ENCODE assay signal across 1 cellular context in the genomic region with DNA sequence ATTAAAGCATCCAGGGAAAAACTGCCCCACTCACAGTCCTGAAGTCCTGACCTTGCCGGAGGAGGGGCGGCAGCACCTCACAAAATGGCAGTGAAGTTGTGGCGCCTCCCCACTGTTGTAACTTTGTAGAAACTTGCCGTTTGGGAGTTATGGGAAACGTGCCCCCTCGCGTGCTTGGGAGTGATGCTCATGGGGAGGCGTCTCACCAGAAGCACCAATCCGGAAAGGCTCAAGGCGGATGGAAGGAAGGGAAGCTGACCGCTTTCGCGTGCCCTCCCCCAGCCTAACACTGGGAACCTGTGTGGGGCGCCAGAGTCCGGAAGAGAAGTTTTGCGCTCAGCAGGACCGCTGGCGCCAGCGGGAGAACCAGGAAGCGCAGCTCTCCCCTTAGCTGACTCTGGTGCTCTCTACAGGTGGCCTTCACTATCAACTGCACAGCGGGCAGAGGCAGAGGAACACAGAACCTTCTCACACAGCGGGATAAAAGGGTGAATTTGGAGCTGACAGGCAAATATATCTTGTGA.
TF ChIP-seq lines count a peak whose summit lies in the region.

A gene with protein sequence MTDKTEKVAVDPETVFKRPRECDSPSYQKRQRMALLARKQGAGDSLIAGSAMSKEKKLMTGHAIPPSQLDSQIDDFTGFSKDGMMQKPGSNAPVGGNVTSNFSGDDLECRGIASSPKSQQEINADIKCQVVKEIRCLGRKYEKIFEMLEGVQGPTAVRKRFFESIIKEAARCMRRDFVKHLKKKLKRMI (minus strand): TSS at position 151 of the 524 bp plus-strand sequence. CDS start 8,100 bp downstream, outside the sequence.
Gene SAGE1, plus strand, starts transcription at position 423 of the 524 bp plus-strand sequence. CDS start 2,527 bp downstream, outside the sequence.

TF ChIP-seq in K562, 482 proteins besides CTCF, POLR2A, EP300 and RAD21 (continued from another document and continues in another):
- TF ChIP-seq GMEB1 (CRISPR knock-in tag; IDR thresholded peaks at IDR 0.05), result no peak
- TF ChIP-seq ILK (tag; IDR thresholded peaks at IDR 0.05; ENCODE audit: borderline replicate concordance, low read depth), result no peak
- TF ChIP-seq EHMT2 (IDR thresholded peaks at IDR 0.05), result peak; percentile 12; the same call in 1 of the 2 replicates
- 0 out of 2 replicates have a peak, but pooled peaks have one; percentile 27 for TF ChIP-seq FOSL1 (tag; conservative IDR thresholded peaks at IDR 0.05)
- no peak for TF ChIP-seq DNMT1 (IDR thresholded peaks at IDR 0.05)
- TF ChIP-seq NCOA4 (IDR thresholded peaks at IDR 0.05; ENCODE audit: partially characterized antibody), result no peak
- no peak for TF ChIP-seq ZNF165 (CRISPR knock-in tag; IDR thresholded peaks at IDR 0.05; ENCODE audit: borderline replicate concordance)
- TF ChIP-seq MITF (IDR thresholded peaks at IDR 0.05), result no peak
- no peak for TF ChIP-seq FOXJ3 (CRISPR knock-in tag; IDR thresholded peaks at IDR 0.05)
- TF ChIP-seq, protein P1, sequence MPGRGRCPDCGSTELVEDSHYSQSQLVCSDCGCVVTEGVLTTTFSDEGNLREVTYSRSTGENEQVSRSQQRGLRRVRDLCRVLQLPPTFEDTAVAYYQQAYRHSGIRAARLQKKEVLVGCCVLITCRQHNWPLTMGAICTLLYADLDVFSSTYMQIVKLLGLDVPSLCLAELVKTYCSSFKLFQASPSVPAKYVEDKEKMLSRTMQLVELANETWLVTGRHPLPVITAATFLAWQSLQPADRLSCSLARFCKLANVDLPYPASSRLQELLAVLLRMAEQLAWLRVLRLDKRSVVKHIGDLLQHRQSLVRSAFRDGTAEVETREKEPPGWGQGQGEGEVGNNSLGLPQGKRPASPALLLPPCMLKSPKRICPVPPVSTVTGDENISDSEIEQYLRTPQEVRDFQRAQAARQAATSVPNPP (IDR thresholded peaks at IDR 0.05; ENCODE audit: borderline replicate concordance, insufficient read depth, insufficient read length), result no peak
- TF ChIP-seq RBM22 (IDR thresholded peaks at IDR 0.05; ENCODE audit: low read depth, low read length, poor library complexity, severe bottlenecking), result no peak
- TF ChIP-seq KAT2B (IDR thresholded peaks at IDR 0.05; ENCODE audit: low read depth, low read length), result peak; percentile 29
- TF ChIP-seq ZC3H8 (IDR thresholded peaks at IDR 0.05), result no peak
- TF ChIP-seq CEBPZ (IDR thresholded peaks at IDR 0.05; ENCODE audit: borderline replicate concordance, low read depth, low read length), result no peak
- TF ChIP-seq GABPA (tag; conservative IDR thresholded peaks at IDR 0.05; ENCODE audit: low read depth), result peak; percentile 73
- TF ChIP-seq GATAD2B (IDR thresholded peaks at IDR 0.05; ENCODE audit: borderline replicate concordance), result peak; percentile 62; the same call in 1 of the 2 replicates
- TF ChIP-seq SMARCB1 (IDR thresholded peaks at IDR 0.05; ENCODE audit: insufficient read length, low read depth), result no peak
- no peak for TF ChIP-seq ZNF695 (CRISPR knock-in tag; IDR thresholded peaks at IDR 0.05)
- no peak for TF ChIP-seq NFE2 (IDR thresholded peaks at IDR 0.05; ENCODE audit: low read depth)
- TF ChIP-seq, protein P2, sequence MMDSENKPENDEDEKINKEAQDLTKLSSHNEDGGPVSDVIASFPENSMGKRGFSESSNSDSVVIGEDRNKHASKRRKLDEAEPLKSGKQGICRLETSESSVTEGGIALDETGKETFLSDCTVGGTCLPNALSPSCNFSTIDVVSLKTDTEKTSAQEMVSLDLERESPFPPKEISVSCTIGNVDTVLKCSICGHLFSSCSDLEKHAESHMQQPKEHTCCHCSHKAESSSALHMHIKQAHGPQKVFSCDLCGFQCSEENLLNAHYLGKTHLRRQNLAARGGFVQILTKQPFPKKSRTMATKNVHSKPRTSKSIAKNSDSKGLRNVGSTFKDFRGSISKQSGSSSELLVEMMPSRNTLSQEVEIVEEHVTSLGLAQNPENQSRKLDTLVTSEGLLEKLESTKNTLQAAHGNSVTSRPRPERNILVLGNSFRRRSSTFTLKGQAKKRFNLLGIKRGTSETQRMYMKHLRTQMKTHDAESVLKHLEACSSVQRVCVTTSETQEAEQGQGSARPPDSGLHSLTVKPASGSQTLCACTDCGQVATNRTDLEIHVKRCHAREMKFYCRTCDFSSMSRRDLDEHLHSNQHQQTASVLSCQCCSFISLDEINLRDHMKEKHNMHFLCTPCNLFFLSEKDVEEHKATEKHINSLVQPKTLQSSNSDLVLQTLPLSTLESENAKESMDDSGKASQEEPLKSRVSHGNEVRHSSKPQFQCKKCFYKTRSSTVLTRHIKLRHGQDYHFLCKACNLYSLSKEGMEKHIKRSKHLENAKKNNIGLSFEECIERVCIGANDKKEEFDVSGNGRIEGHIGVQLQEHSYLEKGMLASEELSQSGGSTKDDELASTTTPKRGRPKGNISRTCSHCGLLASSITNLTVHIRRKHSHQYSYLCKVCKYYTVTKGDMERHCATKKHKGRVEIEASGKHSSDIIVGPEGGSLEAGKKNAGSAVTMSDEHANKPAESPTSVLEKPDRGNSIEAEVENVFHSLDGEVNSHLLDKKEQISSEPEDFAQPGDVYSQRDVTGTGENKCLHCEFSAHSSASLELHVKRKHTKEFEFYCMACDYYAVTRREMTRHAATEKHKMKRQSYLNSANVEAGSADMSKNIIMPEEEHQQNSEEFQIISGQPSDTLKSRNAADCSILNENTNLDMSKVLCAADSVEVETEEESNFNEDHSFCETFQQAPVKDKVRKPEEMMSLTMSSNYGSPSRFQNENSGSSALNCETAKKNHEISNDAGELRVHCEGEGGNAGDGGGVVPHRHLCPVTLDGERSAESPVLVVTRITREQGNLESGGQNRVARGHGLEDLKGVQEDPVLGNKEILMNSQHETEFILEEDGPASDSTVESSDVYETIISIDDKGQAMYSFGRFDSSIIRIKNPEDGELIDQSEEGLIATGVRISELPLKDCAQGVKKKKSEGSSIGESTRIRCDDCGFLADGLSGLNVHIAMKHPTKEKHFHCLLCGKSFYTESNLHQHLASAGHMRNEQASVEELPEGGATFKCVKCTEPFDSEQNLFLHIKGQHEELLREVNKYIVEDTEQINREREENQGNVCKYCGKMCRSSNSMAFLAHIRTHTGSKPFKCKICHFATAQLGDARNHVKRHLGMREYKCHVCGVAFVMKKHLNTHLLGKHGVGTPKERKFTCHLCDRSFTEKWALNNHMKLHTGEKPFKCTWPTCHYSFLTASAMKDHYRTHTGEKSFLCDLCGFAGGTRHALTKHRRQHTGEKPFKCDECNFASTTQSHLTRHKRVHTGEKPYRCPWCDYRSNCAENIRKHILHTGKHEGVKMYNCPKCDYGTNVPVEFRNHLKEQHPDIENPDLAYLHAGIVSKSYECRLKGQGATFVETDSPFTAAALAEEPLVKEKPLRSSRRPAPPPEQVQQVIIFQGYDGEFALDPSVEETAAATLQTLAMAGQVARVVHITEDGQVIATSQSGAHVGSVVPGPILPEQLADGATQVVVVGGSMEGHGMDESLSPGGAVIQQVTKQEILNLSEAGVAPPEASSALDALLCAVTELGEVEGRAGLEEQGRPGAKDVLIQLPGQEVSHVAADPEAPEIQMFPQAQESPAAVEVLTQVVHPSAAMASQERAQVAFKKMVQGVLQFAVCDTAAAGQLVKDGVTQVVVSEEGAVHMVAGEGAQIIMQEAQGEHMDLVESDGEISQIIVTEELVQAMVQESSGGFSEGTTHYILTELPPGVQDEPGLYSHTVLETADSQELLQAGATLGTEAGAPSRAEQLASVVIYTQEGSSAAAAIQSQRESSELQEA (IDR thresholded peaks at IDR 0.05; ENCODE audit: low read depth), result no peak
- no peak for TF ChIP-seq ZNF253 (CRISPR knock-in tag; conservative IDR thresholded peaks at IDR 0.05)
- no peak for TF ChIP-seq RBM25 (IDR thresholded peaks at IDR 0.05; ENCODE audit: low read depth, low read length, severe bottlenecking)
- TF ChIP-seq POLR2G (IDR thresholded peaks at IDR 0.05; ENCODE audit: low read depth, low read length), result peak; percentile 86
- no peak for TF ChIP-seq ZNF830 (CRISPR knock-in tag; IDR thresholded peaks at IDR 0.05)
- no peak for TF ChIP-seq PURB (CRISPR knock-in tag; IDR thresholded peaks at IDR 0.05; ENCODE audit: low read depth)
- peak; percentile 7 for TF ChIP-seq NFYB (IDR thresholded peaks at IDR 0.05; ENCODE audit: extremely low read depth, insufficient read length)
- TF ChIP-seq MAZ (CRISPR knock-in tag; conservative IDR thresholded peaks at IDR 0.05 in 1 of 2, IDR thresholded peaks at IDR 0.05 in 1 of 2), result peak in 1 of 2 experiments; percentile 71; a peak in 1 of 4 replicates
- TF ChIP-seq NEUROD1 (IDR thresholded peaks at IDR 0.05; ENCODE audit: borderline replicate concordance, low read depth, low read length, partially characterized antibody), result no peak
- TF ChIP-seq ZNF232 (CRISPR knock-in tag; IDR thresholded peaks at IDR 0.05), result no peak
- TF ChIP-seq JUN (IDR thresholded peaks at IDR 0.05; ENCODE audit: borderline replicate concordance, low read depth, low read length), result 0 out of 2 replicates have a peak, but pooled peaks have one; percentile 9
- no peak for TF ChIP-seq JUN (CRISPR knock-in tag; IDR thresholded peaks at IDR 0.05; ENCODE audit: borderline replicate concordance)
- TF ChIP-seq HINFP (tag; conservative IDR thresholded peaks at IDR 0.05; ENCODE audit: low read depth), result no peak
- no peak for TF ChIP-seq NONO (IDR thresholded peaks at IDR 0.05; ENCODE audit: low read depth in 2 of 2, low read length in 1 of 2)
- TF ChIP-seq HNRNPL (IDR thresholded peaks at IDR 0.05; ENCODE audit: low read depth, low read length), result no peak
- no peak for TF ChIP-seq XRCC4 (IDR thresholded peaks at IDR 0.05; ENCODE audit: extremely low read depth, insufficient read depth, insufficient read length)
- peak; percentile 48; the same call in 1 of the 2 replicates for TF ChIP-seq LEF1 (IDR thresholded peaks at IDR 0.05)
- no peak for TF ChIP-seq MAFG (tag; conservative IDR thresholded peaks at IDR 0.05)
- TF ChIP-seq ESRRA (IDR thresholded peaks at IDR 0.05; ENCODE audit: borderline replicate concordance, low read depth), result peak; percentile 78
- no peak for TF ChIP-seq SRSF3 (IDR thresholded peaks at IDR 0.05; ENCODE audit: insufficient read depth, low read length)
